1 cellular context compared by ENCODE assay signal in the genomic region with DNA sequence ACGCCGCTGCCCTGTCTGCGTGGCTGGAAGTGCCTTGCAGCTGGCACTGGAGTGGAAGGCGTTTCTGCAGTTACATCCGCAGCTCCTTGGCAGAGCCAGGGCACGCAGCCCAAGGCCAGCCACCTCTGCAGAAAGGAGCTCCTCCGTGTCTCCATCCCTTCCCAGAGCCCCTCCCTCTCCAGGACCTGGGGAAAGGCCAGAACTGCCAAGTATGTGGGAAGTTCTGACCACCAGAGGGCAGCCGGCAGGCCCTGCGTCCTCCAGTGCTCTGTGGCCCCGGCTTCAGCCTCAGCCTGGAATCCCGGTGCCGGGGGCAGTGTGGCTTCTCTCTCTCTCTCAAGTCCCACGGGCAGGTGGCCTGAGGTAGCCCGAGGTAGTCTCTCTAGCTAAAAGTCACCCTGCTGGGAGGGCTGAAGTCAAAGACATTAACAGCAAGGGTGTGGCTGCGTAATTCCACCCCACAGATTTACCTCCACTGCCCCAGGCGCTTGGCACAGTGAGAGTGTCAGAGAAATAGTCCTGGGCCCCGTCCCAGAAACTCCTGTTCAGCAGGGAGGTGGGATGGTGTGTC.
TF ChIP-seq lines count a peak whose summit lies in the region.

No MANE protein-coding gene starts in this region.

TF ChIP-seq in IMR-90, 13 proteins besides CTCF, POLR2A, EP300 and RAD21 (continued from another document):
- TF ChIP-seq, protein P1, sequence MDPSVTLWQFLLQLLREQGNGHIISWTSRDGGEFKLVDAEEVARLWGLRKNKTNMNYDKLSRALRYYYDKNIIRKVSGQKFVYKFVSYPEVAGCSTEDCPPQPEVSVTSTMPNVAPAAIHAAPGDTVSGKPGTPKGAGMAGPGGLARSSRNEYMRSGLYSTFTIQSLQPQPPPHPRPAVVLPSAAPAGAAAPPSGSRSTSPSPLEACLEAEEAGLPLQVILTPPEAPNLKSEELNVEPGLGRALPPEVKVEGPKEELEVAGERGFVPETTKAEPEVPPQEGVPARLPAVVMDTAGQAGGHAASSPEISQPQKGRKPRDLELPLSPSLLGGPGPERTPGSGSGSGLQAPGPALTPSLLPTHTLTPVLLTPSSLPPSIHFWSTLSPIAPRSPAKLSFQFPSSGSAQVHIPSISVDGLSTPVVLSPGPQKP (IDR thresholded peaks at IDR 0.05; ENCODE audit: borderline replicate concordance, low read depth, low read length) = no peak
- TF ChIP-seq BHLHE40 (IDR thresholded peaks at IDR 0.05; ENCODE audit: low read depth, low read length) = no peak
